8 cellular contexts compared by ENCODE assay signal in the genomic region with DNA sequence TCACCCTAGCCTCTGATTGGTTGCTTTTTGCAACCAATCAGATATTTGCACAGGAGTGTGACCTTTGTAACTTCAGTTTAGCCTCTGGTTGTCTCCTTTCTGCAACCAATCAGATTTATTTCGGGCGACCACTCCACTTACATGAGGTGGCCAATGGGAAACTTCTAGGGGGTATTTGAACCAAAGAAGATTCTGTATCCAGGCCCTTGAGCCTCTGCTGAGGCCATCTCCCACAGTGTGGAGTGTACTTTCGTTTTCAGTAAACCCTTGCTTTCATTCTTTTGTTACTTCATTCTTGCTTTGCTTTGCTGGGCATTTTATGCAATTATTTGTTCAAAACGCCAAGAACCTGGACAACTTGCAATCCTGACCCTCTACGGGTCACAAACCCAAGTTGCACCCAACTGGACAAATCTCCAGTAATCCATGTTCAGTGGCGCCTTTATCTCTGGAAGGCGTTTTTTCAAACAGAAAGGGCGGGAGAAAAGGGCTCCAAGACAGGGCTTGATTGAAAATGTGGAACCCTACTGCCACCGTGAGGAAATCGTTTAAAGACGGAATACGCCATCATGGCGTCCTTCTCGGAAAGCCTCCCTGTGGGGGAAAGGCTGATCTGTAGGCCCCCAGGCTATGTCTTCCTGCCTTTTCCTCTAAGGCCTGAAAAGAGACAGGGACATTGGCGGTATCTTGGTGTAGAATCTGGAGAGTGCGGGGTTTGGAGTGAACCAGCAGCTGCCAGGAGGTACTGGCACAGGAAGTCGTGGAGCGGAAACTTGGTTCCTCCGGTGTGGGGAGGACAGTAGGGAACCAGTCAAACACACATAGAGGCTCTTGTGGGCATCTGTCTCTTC.
A peak's percentile ranks its signal among the peaks of the same experiment; 100 is the strongest.
DNase-seq lines count a peak whose midpoint lies in the region; ATAC-seq and TF ChIP-seq lines count a peak whose summit lies in the region.

No MANE protein-coding gene starts in this region.

- H3K36me3 Mint-ChIP-seq in neural crest cell (ENCODE audit: low read depth): peaks cover 33% of the 10 kb centered on the region

- no peaks in the 10 kb centered on the region for H3K4me1 Mint-ChIP-seq in neural crest cell

- peak; percentile 71 for DNase-seq in activated gamma-delta T cell treated with anti-CD3 and anti-CD28 coated beads, Interleukin-2, amount 50 U/mL, for 16 hours (ENCODE audit: low read depth)
- DNase-seq in neural crest cell (ENCODE audit: low read depth, low spot score) (no peak), BE2C (no peak), G401 (ENCODE audit: low spot score) (no peak), COR-L47 (lab: John Stamatoyannopoulos, UW) (no peak)

- H3K9me3 Mint-ChIP-seq in neural crest cell: peaks cover 17% of the 10 kb centered on the region

- no peaks in the 10 kb centered on the region for H3K36me3 ChIP-seq in BE2C

- H3K27ac Mint-ChIP-seq in neural crest cell (ENCODE audit: unreplicated experiment): peak overlapping the region; percentile 86

- no peaks in the 10 kb centered on the region for H3K27me3 Mint-ChIP-seq in neural crest cell (ENCODE audit: low read depth)

- H3K9me3 ChIP-seq in BE2C: no peaks in the 10 kb centered on the region

- H3K4me3 Mint-ChIP-seq in neural crest cell: no peak overlapping the region

- no peaks in the 10 kb centered on the region for H3K27me3 ChIP-seq in BE2C

- in situ Hi-C loops in G401 (cut with HindIII; ENCODE audit: low sequenced_read_pairs): no loop called here

- H3K4me3 ChIP-seq in BE2C (ENCODE audit: low read depth, low read length): no peak overlapping the region

- H3K4me1 ChIP-seq in BE2C: no peaks in the 10 kb centered on the region

- ATAC-seq in HG03097 (IDR thresholded peaks at IDR 0.05; ENCODE audit: low FRiP score, unreplicated experiment) (peak; percentile 60), HG03460 (IDR thresholded peaks at IDR 0.05; ENCODE audit: unreplicated experiment) (no peak)

- TF ChIP-seq CTCF in GM12873 (IDR thresholded peaks at IDR 0.05; ENCODE audit: insufficient read depth, low read depth, low read length, missing control alignments): peak; percentile 54
- no peak for TF ChIP-seq CTCF in neural crest cell (conservative IDR thresholded peaks at IDR 0.05)
- TF ChIP-seq CTCF in BE2C (IDR thresholded peaks at IDR 0.05; ENCODE audit: low read depth, low read length): no peak
